8 cellular contexts compared by ENCODE assay signal in the genomic region with DNA sequence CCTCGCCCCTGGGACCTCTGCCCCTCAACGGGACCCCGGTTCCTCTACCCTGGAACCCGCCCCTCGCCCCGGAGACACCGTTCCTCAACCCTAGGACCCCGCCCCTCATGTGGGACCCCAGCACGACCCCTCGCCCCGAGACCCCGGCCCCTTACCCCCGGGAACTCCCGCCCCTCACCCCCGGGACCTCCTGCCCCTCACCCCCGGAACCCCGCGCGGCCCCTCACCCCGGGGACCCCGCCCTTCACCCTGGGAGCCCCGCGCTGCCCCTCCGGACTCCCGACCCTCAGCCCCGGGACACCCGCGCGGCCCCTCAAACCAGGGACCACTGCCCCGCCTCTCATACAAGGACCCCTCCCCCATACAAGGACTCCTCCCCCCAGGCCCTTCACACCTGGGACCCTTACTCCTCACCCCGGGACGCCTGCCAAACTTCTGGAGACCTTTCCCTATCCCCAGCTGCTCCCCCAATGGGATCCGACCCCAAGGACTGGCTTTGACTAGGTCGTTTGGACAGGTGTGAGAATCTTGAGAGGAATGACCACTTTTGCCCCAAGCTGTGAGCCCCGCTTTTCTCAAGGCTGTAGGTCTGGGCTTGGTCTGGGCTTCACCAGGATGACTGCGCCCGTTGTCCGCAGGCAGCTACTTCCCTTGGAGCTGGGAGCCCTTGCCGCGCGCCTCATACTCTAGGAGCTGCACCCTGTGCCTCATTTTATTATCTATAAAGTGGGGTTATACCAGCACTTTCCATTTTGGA. TPM values are rescaled to one million over a fixed set of nuclear protein-coding genes. Genes with fewer than 3 reads are reported as not detected.
DNase-seq lines count a peak whose midpoint lies in the region; ATAC-seq, FAIRE-seq and TF ChIP-seq lines count a peak whose summit lies in the region.

No MANE protein-coding gene starts in this region.

- peaks cover 77% of the 10 kb centered on the region for H3K79me2 ChIP-seq in GM23248 (ENCODE audit: insufficient read depth)
- H3K79me2 ChIP-seq in keratinocyte (ENCODE audit: control insufficient read depth, insufficient read depth, low read length) = peaks cover 61% of the 10 kb centered on the region
- peaks cover 46% of the 10 kb centered on the region for H3K79me2 ChIP-seq in smooth muscle cell (ENCODE audit: low read depth)

- no peak for TF ChIP-seq CTCF in brain microvascular endothelial cell (IDR thresholded peaks at IDR 0.05; ENCODE audit: low read depth, low read length, missing control alignments)
- TF ChIP-seq CTCF in keratinocyte (optimal IDR thresholded peaks at IDR 0.05 in 1 of 3, IDR thresholded peaks at IDR 0.05 in 1 of 3, conservative IDR thresholded peaks at IDR 0.05 in 1 of 3; ENCODE audit: extremely low read depth in 1 of 3, insufficient read depth in 2 of 3, low read length in 3 of 3) = no peak
- no peak for TF ChIP-seq CTCF in smooth muscle cell (IDR thresholded peaks at IDR 0.05; ENCODE audit: borderline replicate concordance, insufficient read depth, poor library complexity, severe bottlenecking)
- TF ChIP-seq CTCF in D721Med (IDR thresholded peaks at IDR 0.05; ENCODE audit: insufficient read depth, missing control alignments) = no peak

- in situ Hi-C loops in GM23248 (cut with MboI) = no loop called here
- in situ Hi-C loops in brain microvascular endothelial cell (cut with HindIII; ENCODE audit: low pct_ligation_motif_present, low sequenced_read_pairs) = no loop called here

- H3K4me1 ChIP-seq in GM23248 (ENCODE audit: insufficient read depth) (peaks cover 32% of the 10 kb centered on the region), keratinocyte (ENCODE audit: control insufficient read depth, extremely low read depth, insufficient read depth, low read length) (peaks cover 36% of the 10 kb centered on the region), smooth muscle cell (ENCODE audit: low read depth) (peaks cover 9% of the 10 kb centered on the region)

- no peaks in the 10 kb centered on the region for H3K36me3 ChIP-seq in GM23248 (ENCODE audit: low read depth)
- H3K36me3 ChIP-seq in brain microvascular endothelial cell (replicated peaks) = no peaks in the 10 kb centered on the region
- H3K36me3 ChIP-seq in keratinocyte (ENCODE audit: control insufficient read depth in 2 of 2, extremely low read depth in 1 of 2, insufficient read depth in 2 of 2, low read length in 2 of 2) = peaks cover 3 to 4% of the 10 kb centered on the region in 2 experiments
- no peaks in the 10 kb centered on the region for H3K36me3 ChIP-seq in smooth muscle cell (ENCODE audit: low read depth)

- H3K4me3 ChIP-seq in GM23248 (peak overlapping the region; percentile 91), brain microvascular endothelial cell (ENCODE audit: low read depth, low read length) (peak overlapping the region; percentile 72), keratinocyte (ENCODE audit: control insufficient read depth in 2 of 3, extremely low read depth in 1 of 3, insufficient read depth in 2 of 3, low read depth in 1 of 3, low read length in 3 of 3) (peak overlapping the region; percentile 62 to 75 (median 70)), smooth muscle cell (peak overlapping the region; percentile 94)

- peak; percentile 83 for DNase-seq in GM23248
- DNase-seq in RKO (ENCODE audit: low spot score) = peak; percentile 69
- DNase-seq in brain microvascular endothelial cell = peak; percentile 29
- DNase-seq in keratinocyte (ENCODE audit: low read depth, low spot score) = no peak
- DNase-seq in smooth muscle cell (lab: John Stamatoyannopoulos, UW; ENCODE audit: unreplicated experiment) = no peak
- DNase-seq in D721Med (ENCODE audit: insufficient read length, low spot score) = no peak
- DNase-seq in SHP77 treated with DMSO at 0.1 percent for 48 hours (lab: John Stamatoyannopoulos, UW) = no peak

- peaks cover 25% of the 10 kb centered on the region for H3F3A ChIP-seq in GM23248 (ENCODE audit: insufficient read depth)
- H3F3A ChIP-seq in smooth muscle cell (ENCODE audit: low read depth) = no peaks in the 10 kb centered on the region

- 1 to 3% methylated on average over 12 to 41 of the region's 41 CpGs for WGBS in GM23248 (ENCODE audit: low coverage in 1 of 2, low lambda C conversion rate in 2 of 2, missing lambda C conversion rate in 2 of 2), 2 experiments
- 7% methylated on average over 11 of the region's 41 CpGs for WGBS in smooth muscle cell (ENCODE audit: low lambda C conversion rate)

- dilution Hi-C loops in keratinocyte (cut with MboI; ENCODE audit: extremely low pct_ligation_motif_present, low sequenced_read_pairs) = no loop called here

- peak overlapping the region; percentile 77 for H2AFZ ChIP-seq in GM23248
- peak overlapping the region; percentile 63 for H2AFZ ChIP-seq in keratinocyte (ENCODE audit: control insufficient read depth, low read length)
- H2AFZ ChIP-seq in smooth muscle cell (ENCODE audit: low read depth) = peak overlapping the region; percentile 96

- peak overlapping the region; percentile 91 for H3K4me2 ChIP-seq in GM23248 (ENCODE audit: unreplicated experiment)
- peak overlapping the region; percentile 71 for H3K4me2 ChIP-seq in keratinocyte (ENCODE audit: control insufficient read depth, extremely low read depth, insufficient read depth, low read depth, low read length)
- H3K4me2 ChIP-seq in smooth muscle cell = peak overlapping the region; percentile 98

- H3K27ac ChIP-seq in GM23248 = peak overlapping the region; percentile 48
- no peak overlapping the region for H3K27ac ChIP-seq in brain microvascular endothelial cell
- peak overlapping the region; percentile 47 for H3K27ac ChIP-seq in keratinocyte (ENCODE audit: control insufficient read depth, insufficient read depth, low read length)
- no peak overlapping the region for H3K27ac ChIP-seq in smooth muscle cell (ENCODE audit: low read depth)

- ATAC-seq in GM19452 (IDR thresholded peaks at IDR 0.05; ENCODE audit: unreplicated experiment) = no peak

- H3K9me3 ChIP-seq in GM23248 (ENCODE audit: low read depth) (no peaks in the 10 kb centered on the region), keratinocyte (ENCODE audit: control insufficient read depth, low read depth, low read length) (no peaks in the 10 kb centered on the region), smooth muscle cell (replicated peaks; ENCODE audit: low read depth) (no peaks in the 10 kb centered on the region)

- H3K9ac ChIP-seq in GM23248 (peak overlapping the region; percentile 89), keratinocyte (ENCODE audit: control insufficient read depth, extremely low read depth, insufficient read depth, low read length) (peak overlapping the region; percentile 85), smooth muscle cell (ENCODE audit: low read depth) (peak overlapping the region; percentile 74)

- H3K27me3 ChIP-seq in GM23248 (replicated peaks; ENCODE audit: insufficient read depth) (no peaks in the 10 kb centered on the region), brain microvascular endothelial cell (replicated peaks) (no peaks in the 10 kb centered on the region), keratinocyte (ENCODE audit: control insufficient read depth, extremely low read depth, insufficient read depth, low read length) (no peaks in the 10 kb centered on the region), smooth muscle cell (ENCODE audit: low read depth) (no peaks in the 10 kb centered on the region)

- no peaks in the 10 kb centered on the region for H3K9me2 ChIP-seq in GM23248 (ENCODE audit: insufficient read depth)

- peaks cover 2% of the 10 kb centered on the region for H3K9me1 ChIP-seq in keratinocyte (ENCODE audit: control insufficient read depth, extremely low read depth, insufficient read depth, low read length)

- no peak for FAIRE-seq in keratinocyte (lab: Jason Lieb, UNC)
- FAIRE-seq in D721Med (lab: Jason Lieb, UNC) = no peak

- H4K20me1 ChIP-seq in GM23248 (ENCODE audit: insufficient read depth) = 0 out of 2 replicates have a peak, but pooled peaks cover 4% of the 10 kb centered on the region
- H4K20me1 ChIP-seq in keratinocyte (ENCODE audit: control insufficient read depth, extremely low read depth, insufficient read depth, low read length) = peaks cover 4% of the 10 kb centered on the region
- H4K20me1 ChIP-seq in smooth muscle cell (ENCODE audit: low read depth) = peaks cover 38% of the 10 kb centered on the region

RNA-seq across cellular contexts. Expression of gene DIP2A, which starts 0.8 kb away (rescaled TPM):
- 13.1 and 14.3 TPM in 2 replicates for total RNA-seq in GM23248 (2014; rRNA removed; shearing (Covaris generic))
- polyA plus RNA-seq in GM23248 (2016; fragmentation: Nextera tagmentation; extraction: Ambion mirVana) = 9.8 and 12.5 TPM in 2 replicates
- 35.4 to 41.6 TPM (median 36.2 TPM) in 3 replicates for polyA plus RNA-seq in keratinocyte
- 12.1 TPM for polyA plus RNA-seq in keratinocyte (2011; ENCODE audit: low read depth)
- 19.6 and 21.2 TPM in 2 replicates for polyA plus RNA-seq in keratinocyte (2011; cell fraction: cytosol; rRNA removed)
- polyA plus RNA-seq in keratinocyte (2011; cell fraction: nucleus; rRNA removed) = 128 and 139 TPM in 2 replicates
- 25.0 and 30.4 TPM in 2 replicates for polyA plus RNA-seq in keratinocyte (2012; ENCODE audit: low replicate concordance)
- 64.5 to 76.9 TPM (median 73.0 TPM) in 3 replicates for polyA minus RNA-seq in keratinocyte
- polyA minus RNA-seq in keratinocyte (2011; cell fraction: cytosol; rRNA and poly(A)+ RNA removed) = 28.2 TPM
- polyA minus RNA-seq in keratinocyte (2011; cell fraction: nucleus; rRNA and poly(A)+ RNA removed) = 97.2 and 141 TPM in 2 replicates
- total RNA-seq in smooth muscle cell = 24.8 and 29.2 TPM in 2 replicates
- 11.5 and 22.1 TPM in 2 replicates for polyA plus RNA-seq in smooth muscle cell

Comparison
In these comparisons a context has a peak if more than half of its experiments do, and no peak if none do; other contexts are left out.
1. DNase-seq: peak in GM23248 (single experiment), RKO (single experiment) and brain microvascular endothelial cell (single experiment); none in keratinocyte (single experiment), smooth muscle cell (single experiment), D721Med (single experiment) and SHP77 treated with DMSO at 0.1 percent for 48 hours (single experiment).
2. H3K27ac ChIP-seq: peak in GM23248 (single experiment) and keratinocyte (single experiment); none in brain microvascular endothelial cell (single experiment) and smooth muscle cell (single experiment).
3. Peak in every context shown above with its lines, with median percentiles within 50 percentile points of each other: H2AFZ ChIP-seq, H3K4me2 ChIP-seq, H3K4me3 ChIP-seq and H3K9ac ChIP-seq.